In genomic region chr11:114070464-114071139, GRCh38 we compare ENCODE assay signal across 18 cellular contexts. TPM values are rescaled to one million over a fixed set of nuclear protein-coding genes. Genes with fewer than 3 reads are reported as not detected.
DNase-seq lines count a peak whose midpoint lies in the region; ATAC-seq and TF ChIP-seq lines count a peak whose summit lies in the region.
"Had no signal": no experiment of that assay in that cellular context is flagged by ENCODE, and none has a peak within 500 bp of the region (broad histone marks: within the 10 kb centered on the region; RNA-seq: fewer than 3 reads in every experiment).

No MANE protein-coding gene starts in this region.

- H3K4me3 ChIP-seq in mammary epithelial cell (replicated peaks in 1 of 3; ENCODE audit: insufficient read depth in 1 of 3, low read depth in 2 of 3, low read length in 3 of 3) (no peak overlapping the region), esophagus muscularis mucosa (peak overlapping the region in 3 of 4 donors; percentile 28 to 37 (median 35)), A673 (ENCODE audit: low read depth, low read length, poor library complexity, severe bottlenecking) (no peak overlapping the region)
- H3K4me3 ChIP-seq in CD8-positive, alpha-beta memory T cell (ENCODE audit: low read length), result no peak overlapping the region
- H3K4me3 ChIP-seq: BLaER1 had no signal

- H3K27me3 ChIP-seq in mammary epithelial cell (ENCODE audit: insufficient read depth, low read length) (peaks cover 4% of the 10 kb centered on the region), esophagus muscularis mucosa (no peaks in the 10 kb centered on the region), A673 (replicated peaks; ENCODE audit: insufficient read depth, low read depth, low read length, poor library complexity) (no peaks in the 10 kb centered on the region)
- H3K27me3 ChIP-seq in CD8-positive, alpha-beta memory T cell (ENCODE audit: insufficient read depth, low read length, poor library complexity, severe bottlenecking), result no peaks in the 10 kb centered on the region
- H3K27me3 ChIP-seq: BLaER1 had no signal

- peaks cover 51% of the 10 kb centered on the region for H3K4me1 Mint-ChIP-seq in MCF 10A (ENCODE audit: insufficient read depth, unreplicated experiment)
- H3K4me1 Mint-ChIP-seq in CD8-positive, alpha-beta memory T cell, result peaks cover 36 to 56% (median 42%) of the 10 kb centered on the region in 3 donors
- H3K4me1 Mint-ChIP-seq in stimulated activated effector memory CD8-positive, alpha-beta T cell treated with anti-CD3 and anti-CD28 coated beads, Interleukin-12 subunit alpha, Interleukin-12 subunit beta, amount 100 ng/mL, for 72 hours, result peaks cover 49% of the 10 kb centered on the region

- in situ Hi-C loops in mammary epithelial cell (cut with MboI; ENCODE audit: low sequenced_read_pairs in 2 of 2), result no loop called here

- peaks cover 100% of the 10 kb centered on the region for H3K36me3 Mint-ChIP-seq in MCF 10A (ENCODE audit: insufficient read depth, unreplicated experiment)
- peaks cover 0 to 11% (median 2%) of the 10 kb centered on the region in 3 donors for H3K36me3 Mint-ChIP-seq in CD8-positive, alpha-beta memory T cell
- peaks cover 94% of the 10 kb centered on the region for H3K36me3 Mint-ChIP-seq in stimulated activated effector memory CD8-positive, alpha-beta T cell treated with anti-CD3 and anti-CD28 coated beads, Interleukin-12 subunit alpha, Interleukin-12 subunit beta, amount 100 ng/mL, for 72 hours
- H3K36me3 Mint-ChIP-seq: CD4-positive, alpha-beta memory T cell had no signal

- ATAC-seq in stimulated activated effector memory CD8-positive, alpha-beta T cell treated with anti-CD3 and anti-CD28 coated beads, Interleukin-12 subunit alpha, Interleukin-12 subunit beta, amount 100 ng/mL, for 72 hours, result no peak
- no peak for ATAC-seq in GM18519 (IDR thresholded peaks at IDR 0.05; ENCODE audit: low FRiP score, unreplicated experiment)

- POLR2A ChIA-PET in MCF 10A (lab: Yijun Ruan, JAX), result interaction anchor here (0.6 to 1.7 kb wide), 8 partner anchors 8 to 108 kb away, joined by 3 to 9 read pairs (median 6); partner anchors contain the start of gene ZBTB16
- POLR2A ChIA-PET in CD8-positive, alpha-beta memory T cell (lab: Charles Lee), result interaction anchor here (0.7 to 1.0 kb wide), 2 partner anchors 27 to 96 kb away, joined by 3 read pairs; no protein-coding TSS in a partner anchor
- POLR2A ChIA-PET in A673 (lab: Charles Lee; ENCODE audit: low non-redundant PET), result no interaction called here

- H3K27ac ChIP-seq in mammary epithelial cell (ENCODE audit: insufficient read depth, low read depth, low read length) (no peak overlapping the region), esophagus muscularis mucosa (replicated peaks in 1 of 4) (peak overlapping the region in 1 of 4 donors; percentile 66), A673 (ENCODE audit: low read depth, low read length, poor library complexity, severe bottlenecking) (no peak overlapping the region)
- H3K27ac ChIP-seq in CD8-positive, alpha-beta memory T cell (ENCODE audit: low read depth, low read length), result no peak overlapping the region
- H3K27ac ChIP-seq: BLaER1, KMS-11 had no signal

- WGBS in mammary epithelial cell (ENCODE audit: low coverage, missing lambda C conversion rate), result 78% methylated on average over 7 of the region's 7 CpGs
- WGBS in esophagus muscularis mucosa, result 88% methylated on average over 7 of the region's 7 CpGs

- dilution Hi-C loops in mammary epithelial cell (cut with HindIII; ENCODE audit: low sequenced_read_pairs), result no loop called here

- H3K4me3 Mint-ChIP-seq in MCF 10A (ENCODE audit: unreplicated experiment), result peak overlapping the region; percentile 6
- H3K4me3 Mint-ChIP-seq in CD8-positive, alpha-beta memory T cell, result peak overlapping the region in 5 of 7 donors; percentile 55 to 97 (median 63)
- H3K4me3 Mint-ChIP-seq in stimulated activated effector memory CD8-positive, alpha-beta T cell treated with anti-CD3 and anti-CD28 coated beads, Interleukin-12 subunit alpha, Interleukin-12 subunit beta, amount 100 ng/mL, for 72 hours, result peak overlapping the region; percentile 80
- H3K4me3 Mint-ChIP-seq: CD4-positive, alpha-beta memory T cell; HFFc6 had no signal

- no peaks in the 10 kb centered on the region for H4K20me1 ChIP-seq in mammary epithelial cell (ENCODE audit: insufficient read depth, low read length)
- H4K20me1 ChIP-seq: BLaER1 had no signal

- H3K9me3 Mint-ChIP-seq in MCF 10A (ENCODE audit: unreplicated experiment), result no peaks in the 10 kb centered on the region
- no peaks in the 10 kb centered on the region for H3K9me3 Mint-ChIP-seq in CD8-positive, alpha-beta memory T cell
- no peaks in the 10 kb centered on the region for H3K9me3 Mint-ChIP-seq in stimulated activated effector memory CD8-positive, alpha-beta T cell treated with anti-CD3 and anti-CD28 coated beads, Interleukin-12 subunit alpha, Interleukin-12 subunit beta, amount 100 ng/mL, for 72 hours
- H3K9me3 Mint-ChIP-seq: HFFc6 had no signal

- BruUV-seq in MCF 10A (replicated peaks; lab: Mats Ljungman, UMichigan), result no TSS peak
- BruUV-seq in mammary epithelial cell (replicated peaks; lab: Mats Ljungman, UMichigan), result no TSS peak
- no TSS peak for BruUV-seq in A673 (replicated peaks; lab: Mats Ljungman, UMichigan)

- CTCF ChIA-PET in MCF 10A (lab: Yijun Ruan, JAX), result interaction anchor here (0.6 to 0.8 kb wide), 4 partner anchors 10 to 188 kb away, joined by 3 to 5 read pairs (median 3); no protein-coding TSS in a partner anchor
- CTCF ChIA-PET in mammary epithelial cell (lab: Charles Lee; ENCODE audit: low non-redundant PET), result interaction anchor here (0.7 kb wide), 1 partner anchor 187 kb away, joined by 4 read pairs; no protein-coding TSS in a partner anchor
- CTCF ChIA-PET in CD8-positive, alpha-beta memory T cell (lab: Charles Lee), result interaction anchor here (1.0 kb wide), 1 partner anchor 10 kb away, joined by 4 read pairs; no protein-coding TSS in a partner anchor
- CTCF ChIA-PET in A673 (lab: Charles Lee), result interaction anchor here (1.0 kb wide), 1 partner anchor 10 kb away, joined by 5 read pairs; no protein-coding TSS in a partner anchor

- H3K9me3 ChIP-seq in mammary epithelial cell (replicated peaks; ENCODE audit: insufficient read depth, low read length) (no peaks in the 10 kb centered on the region), esophagus muscularis mucosa (no peaks in the 10 kb centered on the region), A673 (ENCODE audit: low read depth, low read length, poor library complexity, severe bottlenecking) (no peaks in the 10 kb centered on the region)
- no peaks in the 10 kb centered on the region for H3K9me3 ChIP-seq in CD8-positive, alpha-beta memory T cell (ENCODE audit: low read length)
- H3K9me3 ChIP-seq: BLaER1 had no signal

- H3K27ac Mint-ChIP-seq in MCF 10A (ENCODE audit: low read depth, unreplicated experiment), result no peak overlapping the region
- H3K27ac Mint-ChIP-seq in CD8-positive, alpha-beta memory T cell, result peak overlapping the region in 7 of 8 donors; percentile 83 to 99 (median 95)
- H3K27ac Mint-ChIP-seq in stimulated activated effector memory CD8-positive, alpha-beta T cell treated with anti-CD3 and anti-CD28 coated beads, Interleukin-12 subunit alpha, Interleukin-12 subunit beta, amount 100 ng/mL, for 72 hours, result peak overlapping the region; percentile 79
- H3K27ac Mint-ChIP-seq: CD4-positive, alpha-beta memory T cell; HFFc6 had no signal

- no peaks in the 10 kb centered on the region for H3K27me3 Mint-ChIP-seq in MCF 10A (ENCODE audit: insufficient read depth, unreplicated experiment)
- no peaks in the 10 kb centered on the region for H3K27me3 Mint-ChIP-seq in CD8-positive, alpha-beta memory T cell
- H3K27me3 Mint-ChIP-seq: CD4-positive, alpha-beta memory T cell had no signal

- no peaks in the 10 kb centered on the region for H3K4me1 ChIP-seq in mammary epithelial cell (ENCODE audit: insufficient read depth, low read length)
- peaks cover 18% of the 10 kb centered on the region for H3K4me1 ChIP-seq in CD8-positive, alpha-beta memory T cell (ENCODE audit: insufficient read depth, low read length)
- H3K4me1 ChIP-seq in esophagus muscularis mucosa, result peaks cover 91 to 98% (median 97%) of the 10 kb centered on the region in 4 donors
- H3K4me1 ChIP-seq in A673 (ENCODE audit: insufficient read depth, low read length, poor library complexity, severe bottlenecking), result peaks cover 31% of the 10 kb centered on the region
- H3K4me1 ChIP-seq: BLaER1 had no signal

- H2AFZ ChIP-seq in mammary epithelial cell (ENCODE audit: low read depth, low read length), result no peak overlapping the region

- TF ChIP-seq EP300 in esophagus muscularis mucosa (IDR thresholded peaks at IDR 0.05), result no peak

- no peak for TF ChIP-seq CTCF in MCF 10A (IDR thresholded peaks at IDR 0.05; ENCODE audit: unreplicated experiment)
- no peak for TF ChIP-seq CTCF in mammary epithelial cell (conservative IDR thresholded peaks at IDR 0.05 in 1 of 2, IDR thresholded peaks at IDR 0.05 in 1 of 2; ENCODE audit: extremely low read depth in 1 of 2, insufficient read depth in 1 of 2, low read depth in 1 of 2, low read length in 2 of 2)
- TF ChIP-seq CTCF in esophagus muscularis mucosa (IDR thresholded peaks at IDR 0.05), result no peak
- no peak for TF ChIP-seq CTCF in A673 (conservative IDR thresholded peaks at IDR 0.05; ENCODE audit: low read depth, low read length)

- TF ChIP-seq POLR2A in esophagus muscularis mucosa (IDR thresholded peaks at IDR 0.05; ENCODE audit: low read depth), result no peak

- H3K9ac ChIP-seq in mammary epithelial cell (ENCODE audit: insufficient read depth, low read length), result no peak overlapping the region
- H3K9ac ChIP-seq: BLaER1, KMS-11 had no signal

- intact Hi-C loops in MCF 10A (cut with micrococcal nuclease), result no loop called here
- intact Hi-C loops in mammary epithelial cell (cut with micrococcal nuclease), result no loop called here
- intact Hi-C loops in esophagus muscularis mucosa (cut with DNase I), result no loop called here
- intact Hi-C loops in A673 (cut with micrococcal nuclease; ENCODE audit: unreplicated experiment), result no loop called here

- DNase-seq in MCF 10A (ENCODE audit: unreplicated experiment), result no peak
- no peak for DNase-seq in mammary epithelial cell
- DNase-seq in CD8-positive, alpha-beta memory T cell, result no peak
- DNase-seq in esophagus muscularis mucosa (ENCODE audit: extremely low spot score), result no peak
- DNase-seq in stimulated activated effector memory CD8-positive, alpha-beta T cell treated with anti-CD3 and anti-CD28 coated beads, Interleukin-12 subunit alpha, Interleukin-12 subunit beta, amount 100 ng/mL, for 72 hours (ENCODE audit: low spot score in 2 of 2), result no peak
- no peak for DNase-seq in A673 (ENCODE audit: low spot score)
- no peak for DNase-seq in hypothalamus (lab: John Stamatoyannopoulos, UW)
- DNase-seq: CD4-positive, alpha-beta memory T cell; HFFc6; NCI-H1417 treated with DMSO at 0.1 percent for 48 hours; NCI-H187 treated with DMSO at 0.1 percent for 48 hours; NCI-H226; NCI-H524; RPMI8226 had no signal

- no peaks in the 10 kb centered on the region for H3K79me2 ChIP-seq in mammary epithelial cell (ENCODE audit: insufficient read depth, low read length)

- H3K4me2 ChIP-seq in mammary epithelial cell (ENCODE audit: insufficient read depth, low read depth, low read length), result no peak overlapping the region
- H3K4me2 ChIP-seq: BLaER1, KMS-11 had no signal

- H3K36me3 ChIP-seq in mammary epithelial cell (ENCODE audit: insufficient read depth, low read length) (no peaks in the 10 kb centered on the region), esophagus muscularis mucosa (peaks cover 48 to 89% (median 84%) of the 10 kb centered on the region in 4 donors), A673 (ENCODE audit: insufficient read depth, low read length, poor library complexity, severe bottlenecking) (peaks cover 4% of the 10 kb centered on the region)
- no peaks in the 10 kb centered on the region for H3K36me3 ChIP-seq in CD8-positive, alpha-beta memory T cell (ENCODE audit: insufficient read depth, low read length)
- H3K36me3 ChIP-seq: BLaER1 had no signal

RNA-seq across cellular contexts. Expression of gene ZBTB16, which starts 11.1 kb away (rescaled TPM):
- 70.4 and 75.3 TPM in 2 replicates for total RNA-seq in MCF 10A (2022)
- 10 to 100 TPM in 1 of 2 donors, 1 to 10 TPM in 1; 1.6 to 20.2 TPM for total RNA-seq in mammary epithelial cell
- 0.48 TPM for polyA plus RNA-seq in mammary epithelial cell
- polyA minus RNA-seq in mammary epithelial cell, result 1.7 TPM
- total RNA-seq in CD8-positive, alpha-beta memory T cell, result 1 to 10 TPM; 2.1 to 2.2 TPM
- 71.9 TPM for polyA plus RNA-seq in CD8-positive, alpha-beta memory T cell
- total RNA-seq in esophagus muscularis mucosa, result 100 to 1,000 TPM; 175 to 319 (median 222) TPM
- total RNA-seq in A673 (2021), result 12.0 and 14.1 TPM in 2 replicates
- total RNA-seq: HFFc6, HT1080 had no signal

Comparison
In these comparisons a context has a peak if more than half of its experiments do, and no peak if none do; other contexts are left out.
1. H3K4me3 Mint-ChIP-seq: peak in every context shown above with its lines; median percentile 80 in stimulated activated effector memory CD8-positive, alpha-beta T cell treated with anti-CD3 and anti-CD28 coated beads, Interleukin-12 subunit alpha, Interleukin-12 subunit beta, amount 100 ng/mL, for 72 hours; 63 in CD8-positive, alpha-beta memory T cell; 6 in MCF 10A.
2. H3K4me3 ChIP-seq: peak in esophagus muscularis mucosa (3 of 4); none in mammary epithelial cell (0 of 3), CD8-positive, alpha-beta memory T cell (single experiment) and A673 (single experiment).